12 cellular contexts compared by ENCODE assay signal in the genomic region with DNA sequence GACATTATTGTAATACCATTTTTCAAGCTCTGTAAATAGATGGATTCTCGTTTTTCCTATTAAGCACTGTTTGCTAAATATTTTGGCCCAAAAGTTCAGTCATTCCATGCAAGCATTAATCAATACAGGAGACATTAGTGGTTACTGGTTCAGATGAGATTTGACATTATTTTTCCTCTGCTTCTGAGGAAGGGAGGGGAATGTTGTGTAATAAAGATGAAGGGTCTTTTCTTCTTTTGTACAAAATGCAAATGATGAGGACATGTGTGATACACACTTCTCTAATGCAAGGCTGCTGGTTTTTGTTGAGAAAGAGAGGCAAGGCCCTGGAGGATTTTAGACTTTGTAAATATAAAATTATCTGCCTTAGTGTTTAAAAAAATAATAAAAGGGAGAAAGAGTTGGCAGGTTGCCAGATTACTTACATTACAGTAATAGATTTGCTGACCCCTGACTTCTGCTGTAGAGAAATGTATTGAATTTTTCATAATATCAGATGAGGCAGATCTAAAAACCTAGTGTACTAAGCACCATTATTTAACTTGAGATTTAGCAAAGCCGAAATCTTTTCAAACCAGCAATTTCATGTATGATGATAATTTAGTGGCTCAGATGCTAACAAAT.
DNase-seq lines count a peak whose midpoint lies in the region; ATAC-seq, FAIRE-seq and TF ChIP-seq lines count a peak whose summit lies in the region.
"Had no signal": no experiment of that assay in that cellular context is flagged by ENCODE, and none has a peak within 500 bp of the region (broad histone marks: within the 10 kb centered on the region; RNA-seq: fewer than 3 reads in every experiment).

No MANE protein-coding gene starts in this region.

- peaks cover 54 to 90% (median 74%) of the 10 kb centered on the region in 4 donors for H3K4me1 Mint-ChIP-seq in CD4-positive, alpha-beta memory T cell
- H3K4me1 Mint-ChIP-seq in IgD-negative memory B cell = peaks cover 60 to 71% (median 64%) of the 10 kb centered on the region in 3 donors

- H3K4me2 ChIP-seq in K562 (ENCODE audit: insufficient read depth, low read length) = no peak overlapping the region
- H3K4me2 ChIP-seq: KMS-11 had no signal

- no peak overlapping the region for H3K9ac ChIP-seq in K562 (ENCODE audit: insufficient read depth in 1 of 2, low read depth in 2 of 2, low read length in 2 of 2)
- H3K9ac ChIP-seq: KMS-11 had no signal

- peaks cover 21% of the 10 kb centered on the region for H3K36me3 ChIP-seq in CD4-positive, alpha-beta memory T cell (ENCODE audit: insufficient read depth, low read length)
- H3K36me3 ChIP-seq in K562 (ENCODE audit: control insufficient read depth, insufficient read depth, low read length) (no peaks in the 10 kb centered on the region), neuron (ENCODE audit: insufficient read depth, low read length) (peaks cover 12% of the 10 kb centered on the region)
- H3K36me3 ChIP-seq: prostate gland had no signal

- H3K9me3 ChIP-seq in CD4-positive, alpha-beta memory T cell (ENCODE audit: control insufficient read depth in 1 of 2, low read length in 2 of 2) = no peaks in the 10 kb centered on the region
- H3K9me3 ChIP-seq in K562 (replicated peaks; ENCODE audit: control insufficient read depth, insufficient read depth, low read depth, low read length) = no peaks in the 10 kb centered on the region
- H3K9me3 ChIP-seq in neuron (ENCODE audit: low read length) = no peaks in the 10 kb centered on the region
- H3K9me3 ChIP-seq: adrenal gland, prostate gland, SJSA1 had no signal

- in situ Hi-C loops in K562 (cut with MboI) = no loop called here

- no peak for TF ChIP-seq POLR2A in K562 (conservative IDR thresholded peaks at IDR 0.05)

- no peak for ATAC-seq in K562
- ATAC-seq in left lobe of liver = no peak
- no peak for ATAC-seq in HG02678 (IDR thresholded peaks at IDR 0.05; ENCODE audit: unreplicated experiment)

- H3K36me3 Mint-ChIP-seq in CD4-positive, alpha-beta memory T cell = peaks cover 42 to 57% of the 10 kb centered on the region in 2 donors
- peaks cover 14% of the 10 kb centered on the region for H3K36me3 Mint-ChIP-seq in IgD-negative memory B cell

- H4K20me1 ChIP-seq in K562 (replicated peaks; ENCODE audit: control insufficient read depth, insufficient read depth, low read length) = no peaks in the 10 kb centered on the region

- no peak overlapping the region for H2AFZ ChIP-seq in K562 (ENCODE audit: low read depth, low read length)
- peak overlapping the region; percentile 34 for H2AFZ ChIP-seq in neuron (ENCODE audit: low read depth, low read length)

- peak overlapping the region; percentile 39 to 95 (median 86) for H3K27ac Mint-ChIP-seq in CD4-positive, alpha-beta memory T cell
- peak overlapping the region; percentile 65 to 99 (median 99) for H3K27ac Mint-ChIP-seq in IgD-negative memory B cell

- no peak for DNase-seq in CD4-positive, alpha-beta memory T cell
- DNase-seq in K562 (ENCODE audit: extremely low read depth in 1 of 4, low spot score in 3 of 4) (no peak), left lobe of liver (ENCODE audit: low spot score) (no peak), DMS79 treated with DMSO at 0.1 percent for 48 hours (lab: John Stamatoyannopoulos, UW) (no peak), DMS153 treated with DMSO at 0.1 percent for 48 hours (lab: John Stamatoyannopoulos, UW; ENCODE audit: unreplicated experiment) (no peak)
- DNase-seq: adrenal gland had no signal

- BruUV-seq in K562 (replicated peaks; lab: Mats Ljungman, UMichigan) = no TSS peak

- TF ChIP-seq CTCF in K562 (IDR thresholded peaks at IDR 0.05 in 2 of 3, conservative IDR thresholded peaks at IDR 0.05 in 1 of 3; ENCODE audit: insufficient read depth in 2 of 3, low read depth in 1 of 3, low read length in 3 of 3) = no peak

- no peak for TF ChIP-seq RAD21 in K562 (CRISPR knock-in tag; conservative IDR thresholded peaks at IDR 0.05 in 1 of 2, IDR thresholded peaks at IDR 0.05 in 1 of 2)

- no peaks in the 10 kb centered on the region for H3K79me2 ChIP-seq in K562 (ENCODE audit: control insufficient read depth, insufficient read depth, low read length)

- no peaks in the 10 kb centered on the region for H3K27me3 Mint-ChIP-seq in CD4-positive, alpha-beta memory T cell
- H3K27me3 Mint-ChIP-seq in IgD-negative memory B cell = no peaks in the 10 kb centered on the region

- POLR2A ChIA-PET in CD4-positive, alpha-beta memory T cell (lab: Charles Lee; ENCODE audit: partially characterized antibody) = interaction anchor here (1.1 to 8.6 kb wide), 6 partner anchors 19 to 163 kb away, joined by 3 to 133 read pairs (median 6); no protein-coding TSS in a partner anchor
- POLR2A ChIA-PET in K562 (lab: Yijun Ruan, JAX) = interaction anchor here (1.3 kb wide), 1 partner anchor 8 kb away, joined by 5 read pairs; no protein-coding TSS in a partner anchor

- TF ChIP-seq EP300 in K562 (IDR thresholded peaks at IDR 0.05; ENCODE audit: low read length) = no peak

- 38% methylated on average over 2 of the region's 2 CpGs for WGBS in K562 (ENCODE audit: insufficient coverage, low coverage, missing lambda C conversion rate)

- H3K4me3 ChIP-seq in CD4-positive, alpha-beta memory T cell (ENCODE audit: low read length in 2 of 2) = no peak overlapping the region
- no peak overlapping the region for H3K4me3 ChIP-seq in K562
- H3K4me3 ChIP-seq in neuron (ENCODE audit: low read length) = no peak overlapping the region
- H3K4me3 ChIP-seq: adrenal gland, prostate gland, SJSA1 had no signal

- no peaks in the 10 kb centered on the region for H3K27me3 ChIP-seq in CD4-positive, alpha-beta memory T cell (ENCODE audit: insufficient read depth, low read length)
- H3K27me3 ChIP-seq in K562 (ENCODE audit: control insufficient read depth in 2 of 2, insufficient read depth in 2 of 2, low read length in 2 of 2) (no peaks in the 10 kb centered on the region; a peak in 1 of 5 replicates), neuron (ENCODE audit: insufficient read depth, low read length) (no peaks in the 10 kb centered on the region)
- H3K27me3 ChIP-seq: adrenal gland, SJSA1 had no signal

- intact Hi-C loops in CD4-positive, alpha-beta memory T cell (cut with micrococcal nuclease) = loop anchor here (2.0 kb wide), 1 partner anchor 31 kb away; no protein-coding TSS in a partner anchor
- intact Hi-C loops in K562 (cut with micrococcal nuclease) = no loop called here

- CTCF ChIA-PET in CD4-positive, alpha-beta memory T cell (lab: Charles Lee; ENCODE audit: partially characterized antibody) = interaction anchor here (0.8 to 3.2 kb wide), 7 partner anchors 32 to 182 kb away, joined by 3 to 21 read pairs (median 7); no protein-coding TSS in a partner anchor
- CTCF ChIA-PET in K562 (lab: Yijun Ruan, JAX; ENCODE audit: low intra/inter-chr PET ratio) = no interaction called here

- H3K4me1 ChIP-seq in CD4-positive, alpha-beta memory T cell (ENCODE audit: insufficient read depth, low read length) = peaks cover 93% of the 10 kb centered on the region
- H3K4me1 ChIP-seq in K562 (replicated peaks in 1 of 2; ENCODE audit: control insufficient read depth in 2 of 2, insufficient read depth in 2 of 2, low read length in 2 of 2) (no peaks in the 10 kb centered on the region), neuron (ENCODE audit: insufficient read depth, low read length) (peaks cover 33% of the 10 kb centered on the region)

- peak overlapping the region in 4 of 8 donors; percentile 6 to 72 (median 67) for H3K4me3 Mint-ChIP-seq in CD4-positive, alpha-beta memory T cell
- peak overlapping the region; percentile 6 to 84 (median 34) for H3K4me3 Mint-ChIP-seq in IgD-negative memory B cell

- H3K9me3 Mint-ChIP-seq in CD4-positive, alpha-beta memory T cell = peaks cover 0 to 5% (median 0%) of the 10 kb centered on the region in 8 donors
- peaks cover 0 to 2% (median 0%) of the 10 kb centered on the region in 3 donors for H3K9me3 Mint-ChIP-seq in IgD-negative memory B cell

- H3K27ac ChIP-seq in CD4-positive, alpha-beta memory T cell (ENCODE audit: low read depth, low read length) = peak overlapping the region; percentile 45
- no peak overlapping the region for H3K27ac ChIP-seq in K562 (ENCODE audit: extremely low read depth, low read depth, low read length)
- H3K27ac ChIP-seq: KMS-11, SJSA1 had no signal

- no peak for FAIRE-seq in K562 (lab: Jason Lieb, UNC)

- H3K9me1 ChIP-seq in K562 (ENCODE audit: control insufficient read depth, insufficient read depth, low read length) = no peaks in the 10 kb centered on the region

TF ChIP-seq in K562, 482 proteins besides CTCF, POLR2A, EP300 and RAD21:
- TF ChIP-seq NFIX (CRISPR knock-in tag; IDR thresholded peaks at IDR 0.05; ENCODE audit: low read depth) (peak; percentile 98), NFIC (IDR thresholded peaks at IDR 0.05) (peak; percentile 98), HDAC8 (tag; IDR thresholded peaks at IDR 0.05) (no peak), DMBX1 (CRISPR knock-in tag; IDR thresholded peaks at IDR 0.05; ENCODE audit: borderline replicate concordance) (no peak)
